In the genomic region with DNA sequence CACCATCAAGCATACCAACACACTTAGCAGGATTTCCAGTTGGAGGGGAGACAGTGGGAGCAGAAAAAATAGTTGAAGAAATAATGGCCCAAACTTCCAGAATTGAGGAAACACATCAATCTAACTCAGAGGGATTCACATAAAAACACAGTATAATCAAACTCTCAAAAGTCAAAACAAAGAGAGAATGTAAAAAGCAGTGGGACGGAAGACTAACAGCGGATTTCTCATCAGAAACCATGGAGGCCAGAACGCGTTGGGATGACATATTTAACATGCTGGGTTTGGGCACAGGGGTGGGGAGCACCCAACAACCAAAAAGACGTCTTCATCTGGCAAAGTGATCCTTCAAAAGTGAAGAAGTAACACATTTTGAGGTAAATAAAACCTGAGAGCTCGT, we compare ENCODE assay signal across 18 cellular contexts. TPM values are rescaled to one million over a fixed set of nuclear protein-coding genes. Genes with fewer than 3 reads are reported as not detected.
"Had no signal": no experiment of that assay in that cellular context is flagged by ENCODE, and none has a peak within 500 bp of the region (broad histone marks: within the 10 kb centered on the region; RNA-seq: fewer than 3 reads in every experiment).

No MANE protein-coding gene starts in this region.

- H3K4me3 ChIP-seq: adrenal gland, dorsolateral prefrontal cortex, gastroesophageal sphincter, heart right ventricle, lung had no signal

- H3K36me3 Mint-ChIP-seq: mesothelial cell of epicardium had no signal

- ATAC-seq: gastroesophageal sphincter, heart right ventricle, left colon had no signal

- H3K27ac Mint-ChIP-seq: mesothelial cell of epicardium had no signal

- H3K36me3 ChIP-seq: adrenal gland, gastroesophageal sphincter, heart right ventricle, WERI-Rb-1 had no signal

- H3K9me3 ChIP-seq: adrenal gland had no signal

- H3K4me1 Mint-ChIP-seq: mesothelial cell of epicardium had no signal

- H3K27me3 ChIP-seq: adrenal gland had no signal

- H3K4me3 Mint-ChIP-seq: mesothelial cell of epicardium had no signal

- H3K27ac ChIP-seq: adrenal gland, dorsolateral prefrontal cortex, gastroesophageal sphincter, parathyroid adenoma, WERI-Rb-1 had no signal

- H3K4me1 ChIP-seq: adrenal gland, gastroesophageal sphincter, parathyroid adenoma had no signal

- DNase-seq: activated CD4-positive, alpha-beta T cell treated with anti-CD3 and anti-CD28 coated beads, Interleukin-2, amount 10 ng/mL, durations not matched to agents 24 days and 14 days; activated gamma-delta T cell; adrenal gland; dorsolateral prefrontal cortex; erythroblast; heart right ventricle; left colon; SK-N-SH; stimulated activated CD4-positive, alpha-beta T cell treated with anti-CD3 and anti-CD28 coated beads, Interleukin-12 subunit alpha, Interleukin-12 subunit beta, amount 100 ng/mL, for 4 hours; stimulated activated CD4-positive, alpha-beta T cell treated with anti-CD3 and anti-CD28 coated beads, Interleukin-2, amount 100 ng/mL, for 24 hours; WERI-Rb-1 had no signal

RNA-seq across cellular contexts. Expression of gene KRTAP10-9, which starts 7.0 kb away (rescaled TPM):
- total RNA-seq: activated CD4-positive, alpha-beta T cell treated with anti-CD3 and anti-CD28 coated beads, Interleukin-2, amount 10 ng/mL, durations not matched to agents 24 days and 14 days; adrenal gland; dorsolateral prefrontal cortex; gastroesophageal sphincter; heart right ventricle; left colon; lung; mesothelial cell of epicardium; T-helper 1 cell treated with Interleukin-12 subunit alpha and Interleukin-12 subunit beta and Interleukin-4 antibody, amounts not matched to agents 30 ng/mL and 1 ng/mL, for 36 hours; ureter had no signal
- polyA plus RNA-seq: adrenal gland, heart right ventricle, lung, SK-N-SH, thymus had no signal

RNA-seq across cellular contexts. Expression of gene KRTAP10-8, which starts 8.0 kb away (rescaled TPM):
- total RNA-seq: activated CD4-positive, alpha-beta T cell treated with anti-CD3 and anti-CD28 coated beads, Interleukin-2, amount 10 ng/mL, durations not matched to agents 24 days and 14 days; adrenal gland; dorsolateral prefrontal cortex; gastroesophageal sphincter; heart right ventricle; left colon; lung; mesothelial cell of epicardium; T-helper 1 cell treated with Interleukin-12 subunit alpha and Interleukin-12 subunit beta and Interleukin-4 antibody, amounts not matched to agents 30 ng/mL and 1 ng/mL, for 36 hours; ureter had no signal
- polyA plus RNA-seq: adrenal gland, heart right ventricle, lung, SK-N-SH, thymus had no signal

RNA-seq across cellular contexts. Expression of gene KRTAP10-10, which starts 17.3 kb away (rescaled TPM):
- total RNA-seq: activated CD4-positive, alpha-beta T cell treated with anti-CD3 and anti-CD28 coated beads, Interleukin-2, amount 10 ng/mL, durations not matched to agents 24 days and 14 days; adrenal gland; dorsolateral prefrontal cortex; gastroesophageal sphincter; heart right ventricle; left colon; lung; mesothelial cell of epicardium; T-helper 1 cell treated with Interleukin-12 subunit alpha and Interleukin-12 subunit beta and Interleukin-4 antibody, amounts not matched to agents 30 ng/mL and 1 ng/mL, for 36 hours; ureter had no signal
- polyA plus RNA-seq: adrenal gland, heart right ventricle, lung, SK-N-SH, thymus had no signal

RNA-seq across cellular contexts. Expression of gene KRTAP10-7, which starts 19.5 kb away (rescaled TPM):
- total RNA-seq: activated CD4-positive, alpha-beta T cell treated with anti-CD3 and anti-CD28 coated beads, Interleukin-2, amount 10 ng/mL, durations not matched to agents 24 days and 14 days; adrenal gland; dorsolateral prefrontal cortex; gastroesophageal sphincter; heart right ventricle; left colon; lung; mesothelial cell of epicardium; T-helper 1 cell treated with Interleukin-12 subunit alpha and Interleukin-12 subunit beta and Interleukin-4 antibody, amounts not matched to agents 30 ng/mL and 1 ng/mL, for 36 hours; ureter had no signal
- polyA plus RNA-seq: adrenal gland, heart right ventricle, lung, SK-N-SH, thymus had no signal

RNA-seq across cellular contexts. Expression of gene KRTAP10-11, which starts 26.3 kb away (rescaled TPM):
- total RNA-seq: activated CD4-positive, alpha-beta T cell treated with anti-CD3 and anti-CD28 coated beads, Interleukin-2, amount 10 ng/mL, durations not matched to agents 24 days and 14 days; adrenal gland; dorsolateral prefrontal cortex; gastroesophageal sphincter; heart right ventricle; left colon; lung; mesothelial cell of epicardium; T-helper 1 cell treated with Interleukin-12 subunit alpha and Interleukin-12 subunit beta and Interleukin-4 antibody, amounts not matched to agents 30 ng/mL and 1 ng/mL, for 36 hours; ureter had no signal
- polyA plus RNA-seq: adrenal gland, heart right ventricle, lung, SK-N-SH, thymus had no signal
